Comparison of ENCODE assay signal across 11 cellular contexts in genomic region chr16:85402910-85403692, GRCh38.
DNase-seq lines count a peak whose midpoint lies in the region; ATAC-seq, FAIRE-seq and TF ChIP-seq lines count a peak whose summit lies in the region.
"Had no signal": no experiment of that assay in that cellular context is flagged by ENCODE, and none has a peak within 500 bp of the region (broad histone marks: within the 10 kb centered on the region; RNA-seq: fewer than 3 reads in every experiment).

No MANE protein-coding gene starts in this region.

- H3K27ac Mint-ChIP-seq in activated naive CD4-positive, alpha-beta T cell treated with anti-CD3 and anti-CD28 coated beads for 36 hours: no peak overlapping the region
- H3K27ac Mint-ChIP-seq in WTC11: no peak overlapping the region

- H3K9me3 ChIP-seq in iPS-18c (ENCODE audit: control insufficient read depth, insufficient read depth, low read length): no peaks in the 10 kb centered on the region
- H3K9me3 ChIP-seq: Peyer's patch had no signal

- POLR2A ChIA-PET in WTC11 (lab: Charles Lee): interaction anchor here (0.5 to 1.5 kb wide), 2 partner anchors 17 to 233 kb away, joined by 3 to 4 read pairs; no protein-coding TSS in a partner anchor

- ATAC-seq in WTC11: peak; percentile 22
- ATAC-seq in GM18861 (IDR thresholded peaks at IDR 0.05; ENCODE audit: unreplicated experiment): no peak
- ATAC-seq in HG02759 (IDR thresholded peaks at IDR 0.05; ENCODE audit: unreplicated experiment): no peak

- H3K36me3 Mint-ChIP-seq in activated naive CD4-positive, alpha-beta T cell treated with anti-CD3 and anti-CD28 coated beads for 36 hours (ENCODE audit: low read depth): no peaks in the 10 kb centered on the region
- no peaks in the 10 kb centered on the region for H3K36me3 Mint-ChIP-seq in WTC11

- H3K4me3 ChIP-seq in iPS-18c (ENCODE audit: insufficient read depth, low read depth, low read length): peak overlapping the region; percentile 15; the same call in 1 of the 2 replicates
- H3K4me3 ChIP-seq: Peyer's patch had no signal

- no peaks in the 10 kb centered on the region for H3K4me1 Mint-ChIP-seq in activated naive CD4-positive, alpha-beta T cell treated with anti-CD3 and anti-CD28 coated beads for 36 hours (ENCODE audit: low read depth)
- peaks cover 19% of the 10 kb centered on the region for H3K4me1 Mint-ChIP-seq in WTC11

- no peak overlapping the region for H3K4me3 Mint-ChIP-seq in activated naive CD4-positive, alpha-beta T cell treated with anti-CD3 and anti-CD28 coated beads for 36 hours
- no peak overlapping the region for H3K4me3 Mint-ChIP-seq in WTC11

- FAIRE-seq in urothelium cell line (lab: Jason Lieb, UNC): no peak
- FAIRE-seq: small intestine had no signal

- no peaks in the 10 kb centered on the region for H3K9me3 Mint-ChIP-seq in activated naive CD4-positive, alpha-beta T cell treated with anti-CD3 and anti-CD28 coated beads for 36 hours
- H3K9me3 Mint-ChIP-seq in WTC11: no peaks in the 10 kb centered on the region

- intact Hi-C loops in activated naive CD4-positive, alpha-beta T cell treated with anti-CD3 and anti-CD28 coated beads for 36 hours (cut with micrococcal nuclease): no loop called here

- peak; percentile 4 for DNase-seq in activated naive CD4-positive, alpha-beta T cell treated with anti-CD3 and anti-CD28 coated beads for 36 hours
- no peak for DNase-seq in activated naive CD4-positive, alpha-beta T cell treated with Interleukin-2 at 50 U/mL for 16 hours
- peak; percentile 42 for DNase-seq in WTC11 (ENCODE audit: low spot score)
- peak; percentile 75 for DNase-seq in urothelium cell line (ENCODE audit: low spot score)
- no peak for DNase-seq in NCI-H774 (lab: John Stamatoyannopoulos, UW)
- DNase-seq: small intestine, trophoblast cell had no signal

- H3K27me3 Mint-ChIP-seq in activated naive CD4-positive, alpha-beta T cell treated with anti-CD3 and anti-CD28 coated beads for 36 hours (ENCODE audit: low read depth): no peaks in the 10 kb centered on the region
- H3K27me3 Mint-ChIP-seq in WTC11 (ENCODE audit: low read depth): no peaks in the 10 kb centered on the region

- CTCF ChIA-PET in activated naive CD4-positive, alpha-beta T cell treated with anti-CD3 and anti-CD28 coated beads for 36 hours (lab: Charles Lee): interaction anchor here (0.6 to 1.6 kb wide), 5 partner anchors 10 to 359 kb away, joined by 3 to 6 read pairs (median 4); no protein-coding TSS in a partner anchor
- CTCF ChIA-PET in WTC11 (lab: Charles Lee): interaction anchor here (0.7 to 14.8 kb wide), 11 partner anchors 9 to 317 kb away, joined by 3 to 229 read pairs (median 5); no protein-coding TSS in a partner anchor

- TF ChIP-seq CTCF in WTC11 (IDR thresholded peaks at IDR 0.05): no peak

TF ChIP-seq in WTC11, 78 proteins besides CTCF, POLR2A, EP300 and RAD21:
- TF ChIP-seq PRRX2 (CRISPR knock-in tag; IDR thresholded peaks at IDR 0.05) (no peak), ZNF423 (CRISPR knock-in tag; IDR thresholded peaks at IDR 0.05) (peak; percentile 79), ZNF281 (CRISPR knock-in tag; IDR thresholded peaks at IDR 0.05) (peak; percentile 78)

Comparison
In these comparisons a context has a peak if more than half of its experiments do, and no peak if none do; other contexts are left out.
1. DNase-seq: peak in activated naive CD4-positive, alpha-beta T cell treated with anti-CD3 and anti-CD28 coated beads for 36 hours (single experiment), WTC11 (single experiment) and urothelium cell line (single experiment); none in activated naive CD4-positive, alpha-beta T cell treated with Interleukin-2 at 50 U/mL for 16 hours (single experiment) and NCI-H774 (single experiment).